7 cellular contexts compared by ENCODE assay signal in genomic region chr14:59275668-59276067, GRCh38.
DNase-seq lines count a peak whose midpoint lies in the region; ATAC-seq lines count a peak whose summit lies in the region.

No MANE protein-coding gene starts in this region.

- H3K27ac ChIP-seq in rectal smooth muscle tissue (ENCODE audit: low read depth, low read length): peak overlapping the region; percentile 57

- ATAC-seq in GM18858 (IDR thresholded peaks at IDR 0.05; ENCODE audit: unreplicated experiment) (peak; percentile 92), HG02610 (IDR thresholded peaks at IDR 0.05; ENCODE audit: unreplicated experiment) (peak; percentile 92)

- no peak overlapping the region for H3K9ac ChIP-seq in rectal smooth muscle tissue (ENCODE audit: low read length)

- no peak overlapping the region for H3K4me3 ChIP-seq in rectal smooth muscle tissue (ENCODE audit: low read length)

- no peaks in the 10 kb centered on the region for H3K36me3 ChIP-seq in rectal smooth muscle tissue (ENCODE audit: control insufficient read depth, insufficient read depth, low read length)

- peaks cover 29% of the 10 kb centered on the region for H3K4me1 ChIP-seq in rectal smooth muscle tissue (ENCODE audit: control insufficient read depth, insufficient read depth, low read length)

- DNase-seq in NCI-H2107 treated with DMSO at 0.1 percent for 48 hours (lab: John Stamatoyannopoulos, UW; ENCODE audit: unreplicated experiment) (peak; percentile 52), dedifferentiated amniotic fluid mesenchymal stem cell (ENCODE audit: extremely low spot score) (peak; percentile 77), nucleus accumbens (lab: John Stamatoyannopoulos, UW) (no peak), KBM-7 (no peak)

- in situ Hi-C loops in KBM-7 (cut with MboI; ENCODE audit: low pct_unique_long_range_greater_than_20kb, low sequenced_read_pairs): no loop called here

- H3K27me3 ChIP-seq in rectal smooth muscle tissue (ENCODE audit: control insufficient read depth, insufficient read depth, low read length): no peaks in the 10 kb centered on the region

Comparison
In these comparisons a context has a peak if more than half of its experiments do, and no peak if none do; other contexts are left out.
1. DNase-seq: peak in NCI-H2107 treated with DMSO at 0.1 percent for 48 hours (single experiment) and dedifferentiated amniotic fluid mesenchymal stem cell (single experiment); none in nucleus accumbens (0 of 56) and KBM-7 (single experiment).